Comparison of ENCODE assay signal across 8 cellular contexts in genomic region chr7:92461027-92462003, GRCh38. TPM values are rescaled to one million over a fixed set of nuclear protein-coding genes. Genes with fewer than 3 reads are reported as not detected.
DNase-seq lines count a peak whose midpoint lies in the region; ATAC-seq and TF ChIP-seq lines count a peak whose summit lies in the region.

No MANE protein-coding gene starts in this region.

- ATAC-seq in HG03060 (IDR thresholded peaks at IDR 0.05; ENCODE audit: low read depth, unreplicated experiment) (peak; percentile 52), GM19324 (IDR thresholded peaks at IDR 0.05; ENCODE audit: low FRiP score, unreplicated experiment) (no peak)

- no peaks in the 10 kb centered on the region for H3K4me1 Mint-ChIP-seq in activated T-helper 2 cell treated with anti-CD3 and anti-CD28 coated beads, Interferon-gamma antibody, Interleukin-2, Interleukin-4, amounts not matched to agents 10 μg/mL and 5 μg/mL and 100 μg/mL, durations not matched to agents 14 hours and 24 hours and 36 hours (ENCODE audit: low read depth)

- DNase-seq in Ammon's horn (ENCODE audit: low spot score): peak; percentile 27
- peak; percentile 61 for DNase-seq in GM13977 (ENCODE audit: low spot score)
- peak; percentile 69 for DNase-seq in NCI-H2196 treated with DMSO at 0.1 percent for 48 hours (lab: John Stamatoyannopoulos, UW; ENCODE audit: unreplicated experiment)
- DNase-seq in activated T-helper 2 cell treated with anti-CD3 and anti-CD28 coated beads, Interferon-gamma antibody, Interleukin-2, Interleukin-4, amounts not matched to agents 10 μg/mL and 5 μg/mL and 100 μg/mL, durations not matched to agents 14 hours and 24 hours and 36 hours (ENCODE audit: low spot score): peak; percentile 13
- peak; percentile 57 for DNase-seq in hepatic stellate cell (ENCODE audit: low spot score)
- DNase-seq in stimulated activated CD4-positive, alpha-beta T cell treated with anti-CD3 and anti-CD28 coated beads, Interleukin-2, amount 100 ng/mL, for 48 hours: peak; percentile 7 to 11

- in situ Hi-C loops in GM13977 (cut with MboI; ENCODE audit: low pct_unique_long_range_greater_than_20kb, low sequenced_read_pairs, unreplicated experiment): no loop called here

- H3K36me3 Mint-ChIP-seq in activated T-helper 2 cell treated with anti-CD3 and anti-CD28 coated beads, Interferon-gamma antibody, Interleukin-2, Interleukin-4, amounts not matched to agents 10 μg/mL and 5 μg/mL and 100 μg/mL, durations not matched to agents 14 hours and 24 hours and 36 hours (ENCODE audit: low read depth): peaks cover 8% of the 10 kb centered on the region

- no peaks in the 10 kb centered on the region for H3K9me3 Mint-ChIP-seq in activated T-helper 2 cell treated with anti-CD3 and anti-CD28 coated beads, Interferon-gamma antibody, Interleukin-2, Interleukin-4, amounts not matched to agents 10 μg/mL and 5 μg/mL and 100 μg/mL, durations not matched to agents 14 hours and 24 hours and 36 hours

- TF ChIP-seq CTCF in GM13977 (IDR thresholded peaks at IDR 0.05; ENCODE audit: extremely low read depth, insufficient read depth, missing control alignments): peak; percentile 74

- no peaks in the 10 kb centered on the region for H3K27me3 Mint-ChIP-seq in activated T-helper 2 cell treated with anti-CD3 and anti-CD28 coated beads, Interferon-gamma antibody, Interleukin-2, Interleukin-4, amounts not matched to agents 10 μg/mL and 5 μg/mL and 100 μg/mL, durations not matched to agents 14 hours and 24 hours and 36 hours (ENCODE audit: low read depth)

- no peak overlapping the region for H3K27ac Mint-ChIP-seq in activated T-helper 2 cell treated with anti-CD3 and anti-CD28 coated beads, Interferon-gamma antibody, Interleukin-2, Interleukin-4, amounts not matched to agents 10 μg/mL and 5 μg/mL and 100 μg/mL, durations not matched to agents 14 hours and 24 hours and 36 hours

- intact Hi-C loops in activated T-helper 2 cell treated with anti-CD3 and anti-CD28 coated beads, Interferon-gamma antibody, Interleukin-2, Interleukin-4, amounts not matched to agents 10 μg/mL and 5 μg/mL and 100 μg/mL, durations not matched to agents 14 hours and 24 hours and 36 hours (cut with micrococcal nuclease): no loop called here

- no peak overlapping the region for H3K4me3 Mint-ChIP-seq in activated T-helper 2 cell treated with anti-CD3 and anti-CD28 coated beads, Interferon-gamma antibody, Interleukin-2, Interleukin-4, amounts not matched to agents 10 μg/mL and 5 μg/mL and 100 μg/mL, durations not matched to agents 14 hours and 24 hours and 36 hours (ENCODE audit: low read depth)

RNA-seq across cellular contexts. Expression of gene GATAD1, which starts 14.0 kb away (rescaled TPM):
- 25.1 and 25.4 TPM in 2 replicates for total RNA-seq in activated T-helper 2 cell treated with anti-CD3 and anti-CD28 coated beads, Interferon-gamma antibody, Interleukin-2, Interleukin-4, amounts not matched to agents 10 μg/mL and 5 μg/mL and 100 μg/mL, durations not matched to agents 14 hours and 24 hours and 36 hours

RNA-seq across cellular contexts. Expression of gene ERVW-1, which starts 16.4 kb away (rescaled TPM):
- total RNA-seq in activated T-helper 2 cell treated with anti-CD3 and anti-CD28 coated beads, Interferon-gamma antibody, Interleukin-2, Interleukin-4, amounts not matched to agents 10 μg/mL and 5 μg/mL and 100 μg/mL, durations not matched to agents 14 hours and 24 hours and 36 hours: not detected in 2 replicates

Comparison
In these comparisons a context has a peak if more than half of its experiments do, and no peak if none do; other contexts are left out.
1. DNase-seq: peak in every context shown above with its lines; median percentile 69 in NCI-H2196 treated with DMSO at 0.1 percent for 48 hours; 61 in GM13977; 57 in hepatic stellate cell; 27 in Ammon's horn; 13 in activated T-helper 2 cell treated with anti-CD3 and anti-CD28 coated beads, Interferon-gamma antibody, Interleukin-2, Interleukin-4, amounts not matched to agents 10 μg/mL and 5 μg/mL and 100 μg/mL, durations not matched to agents 14 hours and 24 hours and 36 hours; 9 in stimulated activated CD4-positive, alpha-beta T cell treated with anti-CD3 and anti-CD28 coated beads, Interleukin-2, amount 100 ng/mL, for 48 hours.